Comparison of ENCODE assay signal across 23 cellular contexts in the genomic region with DNA sequence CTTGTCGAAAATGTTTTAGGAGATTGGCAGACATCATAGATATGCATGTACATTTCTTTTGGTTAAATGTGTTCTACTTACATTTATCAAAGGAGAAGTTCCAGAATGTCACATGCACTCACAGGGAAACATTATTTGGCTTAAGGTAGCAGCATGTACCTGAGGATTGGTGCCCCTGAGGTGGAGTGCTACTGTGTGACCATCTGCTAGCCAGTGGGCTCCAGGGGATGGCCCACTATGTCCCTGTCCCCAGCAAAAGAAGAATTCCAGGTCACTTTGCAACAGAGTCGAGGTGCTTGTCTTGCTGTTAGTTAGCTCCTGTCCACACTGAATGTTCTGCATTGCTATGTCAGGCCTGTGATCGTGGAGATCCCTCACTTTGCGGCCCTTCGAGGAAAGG.
"Had no signal": no experiment of that assay in that cellular context is flagged by ENCODE, and none has a peak within 500 bp of the region (broad histone marks: within the 10 kb centered on the region; RNA-seq: fewer than 3 reads in every experiment).

No MANE protein-coding gene starts in this region.

- H3K4me1 Mint-ChIP-seq: IgD-negative memory B cell had no signal

- H3K27ac Mint-ChIP-seq: IgD-negative memory B cell had no signal

- H3K36me3 Mint-ChIP-seq: IgD-negative memory B cell had no signal

- H3K4me2 ChIP-seq: KMS-11 had no signal

- H3K27me3 ChIP-seq: SJSA1 had no signal

- ATAC-seq: K562 had no signal

- H3K9me3 ChIP-seq: SJSA1 had no signal

- DNase-seq: Kasumi-1, NCI-H1092, NCI-H1105 treated with DMSO at 0.1 percent for 48 hours, NCI-H1417 treated with DMSO at 0.1 percent for 48 hours, NCI-H146, NCI-H1694 treated with DMSO at 0.1 percent for 48 hours, NCI-H1930, NCI-H2081 treated with DMSO at 0.1 percent for 48 hours, NCI-H2171, NCI-H226, NCI-H446, NCI-H510A, NCI-H524 treated with DMSO at 0.1 percent for 48 hours, NCI-H69, NCI-H774, Right ventricle myocardium superior, RPMI8226, SIG-M5 had no signal

- H3K9me3 Mint-ChIP-seq: IgD-negative memory B cell had no signal

- H3K9ac ChIP-seq: KMS-11 had no signal

- H3K27ac ChIP-seq: KMS-11, SJSA1, SK-N-MC had no signal
